Comparison of ENCODE assay signal across 9 cellular contexts in the genomic region with DNA sequence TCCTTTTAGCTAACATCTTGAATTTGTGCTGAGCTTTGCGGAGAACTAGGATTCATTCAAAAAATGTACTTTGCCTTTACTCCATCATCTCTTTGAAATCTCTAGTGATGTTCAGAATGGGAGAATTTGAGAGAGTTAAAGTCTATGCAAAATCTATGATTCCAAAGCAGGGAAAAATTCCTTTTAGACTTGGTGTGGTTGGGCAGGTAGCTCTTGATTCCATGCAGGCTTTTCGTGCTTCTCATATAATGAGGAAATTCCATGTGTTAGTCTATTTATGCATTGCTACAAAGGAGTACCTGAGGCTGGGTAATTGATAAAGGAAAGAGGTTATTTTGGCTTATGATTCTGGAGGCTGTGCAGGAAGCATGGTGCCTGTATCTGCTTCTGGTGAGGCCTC.
"Had no signal": no experiment of that assay in that cellular context is flagged by ENCODE, and none has a peak within 500 bp of the region (broad histone marks: within the 10 kb centered on the region; RNA-seq: fewer than 3 reads in every experiment).

No MANE protein-coding gene starts in this region.

- ATAC-seq: GM23338, HCT116 had no signal

- H2AFZ ChIP-seq: GM23248, GM23338 had no signal

- H3K36me3 ChIP-seq: HAP-1 had no signal

- DNase-seq: GM23248, GOT3, H7, H9, HCEC 1CT, HFFc6 had no signal

- H3K4me3 Mint-ChIP-seq: GM23338, H9, HFFc6 had no signal

- H3K27ac Mint-ChIP-seq: GM23338, HFFc6 had no signal

- H3K4me2 ChIP-seq: GM23338 had no signal

- H3K9me3 ChIP-seq: HAP-1 had no signal

- H3K4me3 ChIP-seq: GM23248, GM23338, HAP-1 had no signal

- H3K27ac ChIP-seq: GM23248 had no signal

- H3K9ac ChIP-seq: GM23248 had no signal
